In genomic region chr14:55713496-55713895, GRCh38 we compare ENCODE assay signal across 16 cellular contexts.
"Had no signal": no experiment of that assay in that cellular context is flagged by ENCODE, and none has a peak within 500 bp of the region (broad histone marks: within the 10 kb centered on the region; RNA-seq: fewer than 3 reads in every experiment).

No MANE protein-coding gene starts in this region.

- ATAC-seq: activated CD4-positive, alpha-beta T cell treated with anti-CD3 and anti-CD28 coated beads for 36 hours; stimulated activated naive CD8-positive, alpha-beta T cell treated with anti-CD3 and anti-CD28 coated beads, Interleukin-15, Interleukin-2, amounts not matched to agents 100 U/mL and 50 U/mL, for 24 hours had no signal

- H3K27ac ChIP-seq: heart right ventricle, left ventricle myocardium inferior, ovary, WERI-Rb-1 had no signal

- H3K9me3 Mint-ChIP-seq: activated CD4-positive, alpha-beta memory T cell treated with anti-CD3 and anti-CD28 coated beads, Interleukin-2, amount 10 ng/mL, durations not matched to agents 7 days and 5 days; activated naive CD4-positive, alpha-beta T cell treated with anti-CD3 and anti-CD28 coated beads for 36 hours; activated T-helper 1 cell treated with anti-CD3 and anti-CD28 coated beads, Interleukin-12 subunit alpha, Interleukin-12 subunit beta, Interleukin-2, Interleukin-4 antibody, amounts not matched to agents 30 ng/mL and 10 ng/mL and 1 ng/mL, durations not matched to agents 14 hours and 24 hours and 36 hours had no signal

- DNase-seq: activated CD4-positive, alpha-beta memory T cell treated with anti-CD3 and anti-CD28 coated beads, Interleukin-2, amount 10 ng/mL, durations not matched to agents 7 days and 5 days; activated CD4-positive, alpha-beta T cell treated with anti-CD3 and anti-CD28 coated beads for 36 hours; activated naive CD4-positive, alpha-beta T cell treated with anti-CD3 and anti-CD28 coated beads for 36 hours; heart right ventricle; left ventricle myocardium inferior; ovary; stimulated activated CD4-positive, alpha-beta T cell treated with anti-CD3 and anti-CD28 coated beads, Interleukin-12 subunit alpha, Interleukin-12 subunit beta, amount 100 ng/mL, for 4 hours; stimulated activated CD4-positive, alpha-beta T cell treated with anti-CD3 and anti-CD28 coated beads, Interleukin-2, amount 100 ng/mL, for 48 hours; stimulated activated naive CD8-positive, alpha-beta T cell treated with anti-CD3 and anti-CD28 coated beads, Interleukin-15, Interleukin-2, amounts not matched to agents 100 U/mL and 50 U/mL, for 24 hours; T-helper 9 cell; WERI-Rb-1 had no signal

- H3K27ac Mint-ChIP-seq: activated CD4-positive, alpha-beta memory T cell treated with anti-CD3 and anti-CD28 coated beads, Interleukin-2, amount 10 ng/mL, durations not matched to agents 7 days and 5 days; activated CD4-positive, alpha-beta T cell treated with anti-CD3 and anti-CD28 coated beads for 36 hours; activated naive CD4-positive, alpha-beta T cell treated with anti-CD3 and anti-CD28 coated beads for 36 hours; activated T-helper 1 cell treated with anti-CD3 and anti-CD28 coated beads, Interleukin-12 subunit alpha, Interleukin-12 subunit beta, Interleukin-2, Interleukin-4 antibody, amounts not matched to agents 30 ng/mL and 10 ng/mL and 1 ng/mL, durations not matched to agents 14 hours and 24 hours and 36 hours had no signal

- H3K4me3 ChIP-seq: heart right ventricle, left ventricle myocardium inferior, ovary had no signal

- H3K27me3 ChIP-seq: heart right ventricle, ovary had no signal

- H3K27me3 Mint-ChIP-seq: activated CD4-positive, alpha-beta memory T cell treated with anti-CD3 and anti-CD28 coated beads, Interleukin-2, amount 10 ng/mL, durations not matched to agents 7 days and 5 days; activated CD4-positive, alpha-beta T cell treated with anti-CD3 and anti-CD28 coated beads for 36 hours had no signal

- FAIRE-seq: colon, frontal cortex, keratinocyte had no signal

- H3K9me3 ChIP-seq: heart right ventricle, left ventricle myocardium inferior, ovary had no signal

- H3K4me3 Mint-ChIP-seq: activated CD4-positive, alpha-beta memory T cell treated with anti-CD3 and anti-CD28 coated beads, Interleukin-2, amount 10 ng/mL, durations not matched to agents 7 days and 5 days; activated CD4-positive, alpha-beta T cell treated with anti-CD3 and anti-CD28 coated beads for 36 hours; activated naive CD4-positive, alpha-beta T cell treated with anti-CD3 and anti-CD28 coated beads for 36 hours; activated T-helper 1 cell treated with anti-CD3 and anti-CD28 coated beads, Interleukin-12 subunit alpha, Interleukin-12 subunit beta, Interleukin-2, Interleukin-4 antibody, amounts not matched to agents 30 ng/mL and 10 ng/mL and 1 ng/mL, durations not matched to agents 14 hours and 24 hours and 36 hours; neural crest cell had no signal

- H3K36me3 ChIP-seq: heart right ventricle, left ventricle myocardium inferior, ovary, WERI-Rb-1 had no signal

- H3K4me1 Mint-ChIP-seq: activated CD4-positive, alpha-beta memory T cell treated with anti-CD3 and anti-CD28 coated beads, Interleukin-2, amount 10 ng/mL, durations not matched to agents 7 days and 5 days; activated CD4-positive, alpha-beta T cell treated with anti-CD3 and anti-CD28 coated beads for 36 hours had no signal
